ENCODE assay signal across 15 cellular contexts in the genomic region with DNA sequence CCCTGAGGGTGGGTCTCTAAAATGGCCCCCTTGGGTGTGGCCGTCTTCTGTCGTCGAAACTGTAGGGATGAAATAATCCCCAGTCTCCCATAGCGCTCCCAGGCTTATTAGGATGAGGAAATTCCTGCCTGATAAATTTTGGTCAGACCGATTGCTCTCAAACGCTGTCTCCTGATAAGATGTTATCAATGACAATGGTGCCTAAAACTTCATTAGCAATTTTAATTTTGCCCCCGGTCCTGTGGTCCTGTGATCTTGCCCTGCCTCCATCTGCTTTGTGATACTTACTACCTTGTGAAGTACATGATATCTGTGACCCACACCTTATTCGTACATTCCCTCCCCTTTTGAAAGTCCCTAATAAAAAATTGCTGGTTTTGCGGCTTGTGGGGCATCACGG. TPM values are rescaled to one million over a fixed set of nuclear protein-coding genes. Genes with fewer than 3 reads are reported as not detected.
A peak's percentile ranks its signal among the peaks of the same experiment; 100 is the strongest.
DNase-seq lines count a peak whose midpoint lies in the region; ATAC-seq and TF ChIP-seq lines count a peak whose summit lies in the region.
"Had no signal": no experiment of that assay in that cellular context is flagged by ENCODE, and none has a peak within 500 bp of the region (broad histone marks: within the 10 kb centered on the region; RNA-seq: fewer than 3 reads in every experiment).

No MANE protein-coding gene starts in this region.

- H3K27me3 Mint-ChIP-seq in GM23338 (ENCODE audit: insufficient read depth, low read depth, poor library complexity): no peaks in the 10 kb centered on the region
- H3K27me3 Mint-ChIP-seq in WTC11 (ENCODE audit: low read depth): peaks cover 15% of the 10 kb centered on the region

- 21% methylated on average over 10 of the region's 10 CpGs for WGBS in smooth muscle cell (ENCODE audit: low lambda C conversion rate)

- H3K27ac ChIP-seq in GM23338 (ENCODE audit: low read depth) (no peak overlapping the region), iPS-18a (ENCODE audit: low read length) (no peak overlapping the region), smooth muscle cell (ENCODE audit: low read depth) (no peak overlapping the region)
- H3K27ac ChIP-seq: BLaER1 had no signal

- H3K27ac Mint-ChIP-seq in GM23338 (no peak overlapping the region), WTC11 (peak overlapping the region; percentile 26; the same call in 1 of the 2 replicates)
- H3K27ac Mint-ChIP-seq: CD8-positive, alpha-beta memory T cell had no signal

- H3K9ac ChIP-seq in iPS-18a (ENCODE audit: low read length) (no peak overlapping the region), smooth muscle cell (ENCODE audit: low read depth) (no peak overlapping the region)
- H3K9ac ChIP-seq: BLaER1 had no signal

- H3K4me2 ChIP-seq in GM23338: peak overlapping the region; percentile 66
- no peak overlapping the region for H3K4me2 ChIP-seq in smooth muscle cell
- H3K4me2 ChIP-seq: BLaER1 had no signal

- intact Hi-C loops in sciatic nerve (cut with DNase I): no loop called here

- H3K4me1 ChIP-seq in GM23338 (ENCODE audit: insufficient read depth) (peaks cover 45% of the 10 kb centered on the region), iPS-18a (ENCODE audit: control insufficient read depth, low read depth, low read length) (peaks cover 36% of the 10 kb centered on the region), smooth muscle cell (ENCODE audit: low read depth) (peaks cover 3% of the 10 kb centered on the region)

- H3K9me3 ChIP-seq in iPS-18a (ENCODE audit: control insufficient read depth, low read depth, low read length): no peaks in the 10 kb centered on the region
- no peaks in the 10 kb centered on the region for H3K9me3 ChIP-seq in smooth muscle cell (replicated peaks; ENCODE audit: low read depth)
- H3K9me3 ChIP-seq: BLaER1, Caco-2 had no signal

- no peaks in the 10 kb centered on the region for H3K9me3 Mint-ChIP-seq in GM23338
- H3K9me3 Mint-ChIP-seq in WTC11: no peaks in the 10 kb centered on the region; the same call in 1 of the 2 replicates

- H3K36me3 Mint-ChIP-seq in GM23338 (ENCODE audit: low read depth) (no peaks in the 10 kb centered on the region), WTC11 (no peaks in the 10 kb centered on the region)

- no peaks in the 10 kb centered on the region for H3K79me2 ChIP-seq in GM23338 (replicated peaks; ENCODE audit: insufficient read depth)
- peaks cover 4% of the 10 kb centered on the region for H3K79me2 ChIP-seq in smooth muscle cell (ENCODE audit: low read depth)

- ATAC-seq in GM23338 (no peak), WTC11 (no peak), sciatic nerve (no peak), omental fat pad (ENCODE audit: low FRiP score) (no peak), HG03097 (IDR thresholded peaks at IDR 0.05; ENCODE audit: low FRiP score, unreplicated experiment) (no peak)
- ATAC-seq: HCT116 had no signal

- TF ChIP-seq CTCF in GM23338 (conservative IDR thresholded peaks at IDR 0.05; ENCODE audit: low read depth in 2 of 2) (no peak), WTC11 (IDR thresholded peaks at IDR 0.05) (no peak), omental fat pad (IDR thresholded peaks at IDR 0.05) (no peak), smooth muscle cell (IDR thresholded peaks at IDR 0.05; ENCODE audit: borderline replicate concordance, insufficient read depth, poor library complexity, severe bottlenecking) (no peak)

- peaks cover 8% of the 10 kb centered on the region for H3K9me2 ChIP-seq in GM23338 (ENCODE audit: insufficient read depth)

- H3K4me3 Mint-ChIP-seq in GM23338: peak overlapping the region; percentile 45
- H3K4me3 Mint-ChIP-seq in WTC11: peak overlapping the region; percentile 56
- H3K4me3 Mint-ChIP-seq: CD8-positive, alpha-beta memory T cell had no signal

- CTCF ChIA-PET in WTC11 (lab: Charles Lee): no interaction called here

- DNase-seq in GM23338 (ENCODE audit: low spot score): peak; percentile 67
- DNase-seq in WTC11 (ENCODE audit: low spot score): no peak
- peak; percentile 2 for DNase-seq in sciatic nerve (ENCODE audit: low spot score)
- DNase-seq in omental fat pad (ENCODE audit: low spot score): no peak
- no peak for DNase-seq in smooth muscle cell (lab: John Stamatoyannopoulos, UW; ENCODE audit: unreplicated experiment)
- DNase-seq in cortex of kidney (lab: John Stamatoyannopoulos, UW): no peak
- DNase-seq: 8988T; AML-193; Caco-2; CD8-positive, alpha-beta memory T cell; DMS53 had no signal

- H3K36me3 ChIP-seq in GM23338 (ENCODE audit: insufficient read depth) (no peaks in the 10 kb centered on the region), iPS-18a (ENCODE audit: control insufficient read depth, low read depth, low read length) (no peaks in the 10 kb centered on the region), smooth muscle cell (ENCODE audit: low read depth) (no peaks in the 10 kb centered on the region)
- H3K36me3 ChIP-seq: BLaER1 had no signal

- H2AFZ ChIP-seq in GM23338 (no peak overlapping the region), smooth muscle cell (ENCODE audit: low read depth) (no peak overlapping the region)

- H3K27me3 ChIP-seq in GM23338 (ENCODE audit: insufficient read depth): peaks cover 5% of the 10 kb centered on the region; the same call in 1 of the 2 replicates
- H3K27me3 ChIP-seq in iPS-18a (ENCODE audit: control insufficient read depth, insufficient read depth, low read length): peaks cover 12% of the 10 kb centered on the region
- no peaks in the 10 kb centered on the region for H3K27me3 ChIP-seq in smooth muscle cell (ENCODE audit: low read depth)
- H3K27me3 ChIP-seq: BLaER1 had no signal

- H3K4me1 Mint-ChIP-seq in GM23338 (peaks cover 53% of the 10 kb centered on the region), WTC11 (peaks cover 61% of the 10 kb centered on the region)

- H4K20me1 ChIP-seq in GM23338 (replicated peaks; ENCODE audit: insufficient read depth) (no peaks in the 10 kb centered on the region), smooth muscle cell (ENCODE audit: low read depth) (no peaks in the 10 kb centered on the region)
- H4K20me1 ChIP-seq: BLaER1 had no signal

- 0 out of 2 replicates have a peak, but pooled peaks cover 3% of the 10 kb centered on the region for H3F3A ChIP-seq in GM23338 (replicated peaks; ENCODE audit: low read depth)
- no peaks in the 10 kb centered on the region for H3F3A ChIP-seq in smooth muscle cell (ENCODE audit: low read depth)

- POLR2A ChIA-PET in WTC11 (lab: Charles Lee): no interaction called here

- H3K4me3 ChIP-seq in GM23338 (peak overlapping the region; percentile 36), iPS-18a (ENCODE audit: low read length) (peak overlapping the region; percentile 27), smooth muscle cell (no peak overlapping the region)
- H3K4me3 ChIP-seq: BLaER1 had no signal

TF ChIP-seq in GM23338, 12 proteins besides CTCF, POLR2A, EP300 and RAD21:
- TF ChIP-seq STAT1 (IDR thresholded peaks at IDR 0.05; ENCODE audit: unreplicated experiment) (no peak), JUNB (IDR thresholded peaks at IDR 0.05; ENCODE audit: unreplicated experiment) (no peak), NANOG (IDR thresholded peaks at IDR 0.05; ENCODE audit: borderline replicate concordance) (peak; percentile 50; the same call in 1 of the 2 replicates)
TF ChIP-seq in GM23338: peak in this region for 1.

TF ChIP-seq in WTC11, 78 proteins besides CTCF, POLR2A, EP300 and RAD21:
- TF ChIP-seq, protein P1, sequence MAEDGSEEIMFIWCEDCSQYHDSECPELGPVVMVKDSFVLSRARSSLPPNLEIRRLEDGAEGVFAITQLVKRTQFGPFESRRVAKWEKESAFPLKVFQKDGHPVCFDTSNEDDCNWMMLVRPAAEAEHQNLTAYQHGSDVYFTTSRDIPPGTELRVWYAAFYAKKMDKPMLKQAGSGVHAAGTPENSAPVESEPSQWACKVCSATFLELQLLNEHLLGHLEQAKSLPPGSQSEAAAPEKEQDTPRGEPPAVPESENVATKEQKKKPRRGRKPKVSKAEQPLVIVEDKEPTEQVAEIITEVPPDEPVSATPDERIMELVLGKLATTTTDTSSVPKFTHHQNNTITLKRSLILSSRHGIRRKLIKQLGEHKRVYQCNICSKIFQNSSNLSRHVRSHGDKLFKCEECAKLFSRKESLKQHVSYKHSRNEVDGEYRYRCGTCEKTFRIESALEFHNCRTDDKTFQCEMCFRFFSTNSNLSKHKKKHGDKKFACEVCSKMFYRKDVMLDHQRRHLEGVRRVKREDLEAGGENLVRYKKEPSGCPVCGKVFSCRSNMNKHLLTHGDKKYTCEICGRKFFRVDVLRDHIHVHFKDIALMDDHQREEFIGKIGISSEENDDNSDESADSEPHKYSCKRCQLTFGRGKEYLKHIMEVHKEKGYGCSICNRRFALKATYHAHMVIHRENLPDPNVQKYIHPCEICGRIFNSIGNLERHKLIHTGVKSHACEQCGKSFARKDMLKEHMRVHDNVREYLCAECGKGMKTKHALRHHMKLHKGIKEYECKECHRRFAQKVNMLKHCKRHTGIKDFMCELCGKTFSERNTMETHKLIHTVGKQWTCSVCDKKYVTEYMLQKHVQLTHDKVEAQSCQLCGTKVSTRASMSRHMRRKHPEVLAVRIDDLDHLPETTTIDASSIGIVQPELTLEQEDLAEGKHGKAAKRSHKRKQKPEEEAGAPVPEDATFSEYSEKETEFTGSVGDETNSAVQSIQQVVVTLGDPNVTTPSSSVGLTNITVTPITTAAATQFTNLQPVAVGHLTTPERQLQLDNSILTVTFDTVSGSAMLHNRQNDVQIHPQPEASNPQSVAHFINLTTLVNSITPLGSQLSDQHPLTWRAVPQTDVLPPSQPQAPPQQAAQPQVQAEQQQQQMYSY (CRISPR knock-in tag; IDR thresholded peaks at IDR 0.05): no peak

RNA-seq across cellular contexts. Expression of gene RAB7A, which starts 5.1 kb away (rescaled TPM):
- 79.5 and 89.8 TPM in 2 replicates for total RNA-seq in GM23338 (2014; rRNA removed; shearing (Covaris generic))
- polyA plus RNA-seq in GM23338 (2016; fragmentation: Nextera tagmentation; extraction: Ambion mirVana) (131 and 156 TPM in 2 replicates), smooth muscle cell (169 and 190 TPM in 2 replicates)
- total RNA-seq in WTC11 (2021) (166 to 184 TPM (median 184 TPM) in 3 replicates), sciatic nerve (233 TPM), omental fat pad (100 to 1,000 TPM; 125 to 170 (median 135) TPM), smooth muscle cell (103 and 110 TPM in 2 replicates)

Comparison
In these comparisons a context has a peak if more than half of its experiments do, and no peak if none do; other contexts are left out.
1. DNase-seq: peak in GM23338 (single experiment) and sciatic nerve (single experiment); none in WTC11 (single experiment), omental fat pad (single experiment), smooth muscle cell (single experiment) and cortex of kidney (single experiment).